Comparison of ENCODE assay signal across 33 cellular contexts in genomic region chr20:57874141-57874540, GRCh38.
"Had no signal": no experiment of that assay in that cellular context is flagged by ENCODE, and none has a peak within 500 bp of the region (broad histone marks: within the 10 kb centered on the region; RNA-seq: fewer than 3 reads in every experiment).

No MANE protein-coding gene starts in this region.

- H3K27ac ChIP-seq: adrenal gland, body of pancreas, colonic mucosa, foreskin keratinocyte, gastrocnemius medialis, heart left ventricle, WERI-Rb-1 had no signal

- H3K27me3 ChIP-seq: adrenal gland, body of pancreas, colonic mucosa, gastrocnemius medialis had no signal

- H3K36me3 Mint-ChIP-seq: activated naive CD4-positive, alpha-beta T cell treated with anti-CD3 and anti-CD28 coated beads, Interleukin-2, amount 50 U/mL, for 24 hours; activated naive CD8-positive, alpha-beta T cell treated with anti-CD3 and anti-CD28 coated beads for 36 hours; T-cell had no signal

- DNase-seq: activated B cell treated with CpG ODN at 0.5 μM for 24 hours; activated CD4-positive, alpha-beta T cell treated with anti-CD3 and anti-CD28 coated beads for 48 hours; activated CD4-positive, alpha-beta T cell treated with anti-CD3 and anti-CD28 coated beads, Interleukin-2, amount 50 U/mL, for 1 hour; activated CD4-positive, alpha-beta T cell treated with anti-CD3 and anti-CD28 coated beads, Interleukin-2, amount 50 U/mL, for 48 hours; activated CD8-positive, alpha-beta T cell treated with anti-CD3 and anti-CD28 coated beads for 36 hours; activated effector memory CD4-positive, alpha-beta T cell treated with anti-CD3 and anti-CD28 coated beads, Interleukin-2, amount 50 U/mL, for 16 hours; activated naive CD4-positive, alpha-beta T cell treated with anti-CD3 and anti-CD28 coated beads for 36 hours; activated naive CD8-positive, alpha-beta T cell treated with anti-CD3 and anti-CD28 coated beads for 36 hours; activated naive CD8-positive, alpha-beta T cell treated with anti-CD3 and anti-CD28 coated beads, Interleukin-2, amount 50 U/mL, for 24 hours; activated T-cell treated with anti-CD3 and anti-CD28 coated beads, Interleukin-2, amount 50 U/mL, for 1 hour; adrenal gland; amygdala; body of pancreas; central memory CD4-positive, alpha-beta T cell; cerebellar nuclear complex; colonic mucosa; effector memory CD4-positive, alpha-beta T cell; endodermal cell; foreskin keratinocyte; gastrocnemius medialis; glutamatergic neuron; heart left ventricle; SW 1271; T1000 had no signal

- H3K4me3 ChIP-seq: adrenal gland, body of pancreas, colonic mucosa, gastrocnemius medialis, heart left ventricle had no signal

- H3K36me3 ChIP-seq: adrenal gland, colonic mucosa, gastrocnemius medialis, heart left ventricle, WERI-Rb-1 had no signal

- H3K27me3 Mint-ChIP-seq: activated naive CD4-positive, alpha-beta T cell treated with anti-CD3 and anti-CD28 coated beads, Interleukin-2, amount 50 U/mL, for 24 hours; activated naive CD8-positive, alpha-beta T cell treated with anti-CD3 and anti-CD28 coated beads for 36 hours had no signal

- ATAC-seq: activated CD4-positive, CD25-positive, alpha-beta regulatory T cell treated with anti-CD3 and anti-CD28 coated beads, Interleukin-2, amount 50 U/mL, for 24 hours; activated CD8-positive, alpha-beta T cell treated with anti-CD3 and anti-CD28 coated beads for 36 hours; activated naive CD8-positive, alpha-beta T cell treated with anti-CD3 and anti-CD28 coated beads, Interleukin-2, amount 50 U/mL, for 24 hours; body of pancreas; esophagus mucosa; foreskin keratinocyte; gastrocnemius medialis; heart left ventricle; T-cell had no signal

- H3K9me3 ChIP-seq: adrenal gland, body of pancreas, colonic mucosa, gastrocnemius medialis, heart left ventricle had no signal

- H3K9me3 Mint-ChIP-seq: activated B cell treated with CpG ODN at 0.5 μM for 24 hours; activated CD8-positive, alpha-beta T cell treated with anti-CD3 and anti-CD28 coated beads for 36 hours; activated naive CD4-positive, alpha-beta T cell treated with anti-CD3 and anti-CD28 coated beads for 36 hours; activated naive CD4-positive, alpha-beta T cell treated with anti-CD3 and anti-CD28 coated beads, Interleukin-2, amount 50 U/mL, for 24 hours; activated naive CD8-positive, alpha-beta T cell treated with anti-CD3 and anti-CD28 coated beads for 36 hours; activated naive CD8-positive, alpha-beta T cell treated with anti-CD3 and anti-CD28 coated beads, Interleukin-2, amount 50 U/mL, for 24 hours; activated T-helper 1 cell treated with anti-CD3 and anti-CD28 coated beads, Interleukin-12 subunit alpha, Interleukin-12 subunit beta, Interleukin-2, Interleukin-4 antibody, amounts not matched to agents 30 ng/mL and 10 ng/mL and 1 ng/mL, durations not matched to agents 14 hours and 24 hours and 36 hours; activated T-helper 2 cell treated with anti-CD3 and anti-CD28 coated beads, Interferon-gamma antibody, Interleukin-2, Interleukin-4, amounts not matched to agents 10 μg/mL and 5 μg/mL and 100 μg/mL, durations not matched to agents 14 hours and 24 hours and 36 hours; endodermal cell; T-cell; T-helper 1 cell treated with Interleukin-12 subunit alpha and Interleukin-12 subunit beta and Interleukin-4 antibody, amounts not matched to agents 30 μg/mL and 1 μg/mL, for 36 hours; T-helper 2 cell treated with Interferon-gamma antibody and Interleukin-4, amounts not matched to agents 5 μg/mL and 100 μg/mL, for 36 hours had no signal

- H3K4me1 ChIP-seq: adrenal gland, body of pancreas, colonic mucosa, foreskin keratinocyte, gastrocnemius medialis had no signal

- H3K27ac Mint-ChIP-seq: activated B cell treated with CpG ODN at 0.5 μM for 24 hours; activated CD8-positive, alpha-beta T cell treated with anti-CD3 and anti-CD28 coated beads for 36 hours; activated naive CD4-positive, alpha-beta T cell treated with anti-CD3 and anti-CD28 coated beads for 36 hours; activated naive CD4-positive, alpha-beta T cell treated with anti-CD3 and anti-CD28 coated beads, Interleukin-2, amount 50 U/mL, for 24 hours; activated naive CD8-positive, alpha-beta T cell treated with anti-CD3 and anti-CD28 coated beads for 36 hours; activated naive CD8-positive, alpha-beta T cell treated with anti-CD3 and anti-CD28 coated beads, Interleukin-2, amount 50 U/mL, for 24 hours; activated T-helper 1 cell treated with anti-CD3 and anti-CD28 coated beads, Interleukin-12 subunit alpha, Interleukin-12 subunit beta, Interleukin-2, Interleukin-4 antibody, amounts not matched to agents 30 ng/mL and 10 ng/mL and 1 ng/mL, durations not matched to agents 14 hours and 24 hours and 36 hours; activated T-helper 2 cell treated with anti-CD3 and anti-CD28 coated beads, Interferon-gamma antibody, Interleukin-2, Interleukin-4, amounts not matched to agents 10 μg/mL and 5 μg/mL and 100 μg/mL, durations not matched to agents 14 hours and 24 hours and 36 hours; endodermal cell; T-cell; T-helper 1 cell treated with Interleukin-12 subunit alpha and Interleukin-12 subunit beta and Interleukin-4 antibody, amounts not matched to agents 30 μg/mL and 1 μg/mL, for 36 hours; T-helper 2 cell treated with Interferon-gamma antibody and Interleukin-4, amounts not matched to agents 5 μg/mL and 100 μg/mL, for 36 hours had no signal

- H3K4me1 Mint-ChIP-seq: activated B cell treated with CpG ODN at 0.5 μM for 24 hours; activated naive CD4-positive, alpha-beta T cell treated with anti-CD3 and anti-CD28 coated beads, Interleukin-2, amount 50 U/mL, for 24 hours; activated naive CD8-positive, alpha-beta T cell treated with anti-CD3 and anti-CD28 coated beads for 36 hours; activated naive CD8-positive, alpha-beta T cell treated with anti-CD3 and anti-CD28 coated beads, Interleukin-2, amount 50 U/mL, for 24 hours; T-cell had no signal

- H3K4me3 Mint-ChIP-seq: activated B cell treated with CpG ODN at 0.5 μM for 24 hours; activated CD8-positive, alpha-beta T cell treated with anti-CD3 and anti-CD28 coated beads for 36 hours; activated naive CD4-positive, alpha-beta T cell treated with anti-CD3 and anti-CD28 coated beads for 36 hours; activated naive CD4-positive, alpha-beta T cell treated with anti-CD3 and anti-CD28 coated beads, Interleukin-2, amount 50 U/mL, for 24 hours; activated naive CD8-positive, alpha-beta T cell treated with anti-CD3 and anti-CD28 coated beads for 36 hours; activated naive CD8-positive, alpha-beta T cell treated with anti-CD3 and anti-CD28 coated beads, Interleukin-2, amount 50 U/mL, for 24 hours; activated T-helper 1 cell treated with anti-CD3 and anti-CD28 coated beads, Interleukin-12 subunit alpha, Interleukin-12 subunit beta, Interleukin-2, Interleukin-4 antibody, amounts not matched to agents 30 ng/mL and 10 ng/mL and 1 ng/mL, durations not matched to agents 14 hours and 24 hours and 36 hours; endodermal cell; T-cell; T-helper 1 cell treated with Interleukin-12 subunit alpha and Interleukin-12 subunit beta and Interleukin-4 antibody, amounts not matched to agents 30 μg/mL and 1 μg/mL, for 36 hours; T-helper 2 cell treated with Interferon-gamma antibody and Interleukin-4, amounts not matched to agents 5 μg/mL and 100 μg/mL, for 36 hours had no signal
